ENCODE assay signal across 21 cellular contexts in the genomic region with DNA sequence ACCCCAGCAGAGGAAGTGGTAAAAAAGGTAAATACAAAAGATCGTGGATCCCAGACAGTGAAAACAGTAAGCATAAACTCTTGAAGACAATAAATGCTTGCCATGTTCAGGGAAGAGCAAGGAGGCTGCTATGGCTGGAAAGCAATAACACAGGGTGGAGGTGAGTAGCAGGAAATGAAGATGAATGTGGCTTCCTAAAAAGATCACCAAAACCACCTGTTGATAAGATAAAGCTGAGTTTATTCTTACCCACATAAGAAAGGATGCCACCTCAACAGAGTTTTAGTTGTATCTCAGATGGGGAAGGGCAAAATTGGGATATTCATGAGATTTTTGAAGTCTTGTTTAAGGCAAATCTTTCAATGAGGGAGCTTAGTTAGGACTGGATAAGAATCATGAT.
"Had no signal": no experiment of that assay in that cellular context is flagged by ENCODE, and none has a peak within 500 bp of the region (broad histone marks: within the 10 kb centered on the region; RNA-seq: fewer than 3 reads in every experiment).

No MANE protein-coding gene starts in this region.

- H3K36me3 Mint-ChIP-seq: activated naive CD8-positive, alpha-beta T cell treated with anti-CD3 and anti-CD28 coated beads for 36 hours had no signal

- H3K4me3 Mint-ChIP-seq: activated CD4-positive, alpha-beta T cell treated with anti-CD3 and anti-CD28 coated beads, Interleukin-2, amount 10 ng/mL, durations not matched to agents 7 days and 5 days; activated CD8-positive, alpha-beta T cell treated with anti-CD3 and anti-CD28 coated beads for 36 hours; activated naive CD8-positive, alpha-beta T cell treated with anti-CD3 and anti-CD28 coated beads for 36 hours had no signal

- H3K9me3 ChIP-seq: colonic mucosa had no signal

- ATAC-seq: activated CD8-positive, alpha-beta T cell treated with anti-CD3 and anti-CD28 coated beads for 36 hours; activated T-cell treated with anti-CD3 and anti-CD28 coated beads, Interleukin-2, amount 50 U/mL, for 72 hours had no signal

- H3K27ac Mint-ChIP-seq: activated CD4-positive, alpha-beta T cell treated with anti-CD3 and anti-CD28 coated beads, Interleukin-2, amount 10 ng/mL, durations not matched to agents 7 days and 5 days; activated CD8-positive, alpha-beta T cell treated with anti-CD3 and anti-CD28 coated beads for 36 hours; activated naive CD8-positive, alpha-beta T cell treated with anti-CD3 and anti-CD28 coated beads for 36 hours; activated T-cell treated with anti-CD3 and anti-CD28 coated beads, Interleukin-2, amount 50 U/mL, for 72 hours had no signal

- DNase-seq: activated CD4-positive, alpha-beta T cell treated with anti-CD3 and anti-CD28 coated beads, Interleukin-2, amount 10 ng/mL, durations not matched to agents 7 days and 5 days; activated CD4-positive, CD25-positive, alpha-beta regulatory T cell; activated CD8-positive, alpha-beta memory T cell treated with anti-CD3 and anti-CD28 coated beads, Interleukin-2, amount 50 U/mL, for 4 hours; activated CD8-positive, alpha-beta T cell treated with anti-CD3 and anti-CD28 coated beads for 36 hours; activated naive CD8-positive, alpha-beta T cell treated with anti-CD3 and anti-CD28 coated beads for 36 hours; activated T-cell treated with anti-CD3 and anti-CD28 coated beads, Interleukin-2, amount 50 U/mL, for 72 hours; brain microvascular endothelial cell; colonic mucosa; Kasumi-1; NCI-H1092 treated with DMSO at 0.1 percent for 48 hours; NCI-H1417 treated with DMSO at 0.1 percent for 48 hours; NCI-H1694; NCI-H2029; NCI-H2107; NCI-H2171 treated with DMSO at 0.1 percent for 48 hours; NCI-H226; NCI-H526; NCI-H774; SIG-M5 had no signal

- H3K4me3 ChIP-seq: cardiac muscle cell, colonic mucosa had no signal

- H3K27me3 ChIP-seq: brain microvascular endothelial cell, cardiac muscle cell, colonic mucosa had no signal

- H3K27ac ChIP-seq: brain microvascular endothelial cell, cardiac muscle cell, colonic mucosa, VCaP had no signal

- H3K36me3 ChIP-seq: brain microvascular endothelial cell, cardiac muscle cell, colonic mucosa had no signal

- H3K4me1 ChIP-seq: colonic mucosa had no signal

- H3K27me3 Mint-ChIP-seq: activated CD4-positive, alpha-beta T cell treated with anti-CD3 and anti-CD28 coated beads, Interleukin-2, amount 10 ng/mL, durations not matched to agents 7 days and 5 days had no signal
